Comparison of ENCODE assay signal across 8 cellular contexts in the genomic region with DNA sequence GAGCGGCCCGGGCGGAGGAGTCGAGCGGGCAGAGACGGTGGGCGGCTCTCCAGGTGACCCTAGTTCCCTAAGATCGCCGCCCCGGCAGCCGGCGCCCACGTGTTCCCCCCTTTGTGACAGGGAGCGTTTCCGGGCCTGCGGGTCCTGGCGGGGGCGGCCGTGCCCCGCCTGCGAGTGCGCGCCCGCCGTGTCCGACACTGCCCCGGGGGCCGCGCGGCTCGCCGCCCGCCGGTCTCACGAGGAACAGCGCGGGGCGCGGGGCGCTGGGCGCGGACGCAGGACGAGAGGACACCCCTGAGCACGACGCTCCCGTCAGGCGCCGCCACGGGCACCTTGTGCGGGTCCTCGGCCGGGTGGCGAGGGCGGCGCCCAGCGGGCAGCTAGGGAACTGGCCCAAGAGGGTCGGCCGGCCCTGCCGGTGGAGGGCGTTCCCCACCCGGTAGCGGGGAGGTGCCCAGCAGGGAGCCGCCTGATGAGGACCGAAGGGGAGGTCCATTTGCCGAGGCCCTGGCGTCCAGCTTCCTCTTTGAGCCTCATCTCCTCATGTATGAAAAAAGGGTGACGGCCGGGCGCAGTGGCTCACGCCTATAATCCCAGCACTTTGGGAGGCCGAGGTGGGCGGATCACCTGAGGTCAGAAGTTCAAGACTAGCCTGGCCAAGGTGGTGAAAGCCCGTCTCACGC. TPM values are rescaled to one million over a fixed set of nuclear protein-coding genes. Genes with fewer than 3 reads are reported as not detected.
A peak's percentile ranks its signal among the peaks of the same experiment; 100 is the strongest.
DNase-seq lines count a peak whose midpoint lies in the region; ATAC-seq and TF ChIP-seq lines count a peak whose summit lies in the region.

TSS of gene VARS1 (minus strand) at position 137 of the 683 bp plus-strand sequence. CDS start 535 bp downstream, outside the sequence.

- ATAC-seq in HG03457 (IDR thresholded peaks at IDR 0.05; ENCODE audit: unreplicated experiment) (peak; percentile 58), right lobe of liver (peak; percentile 96 to 98 (median 97))

- peak within 1 kb of the TSS; percentile 92 to 99 (median 94) for H3K27ac ChIP-seq in right lobe of liver

- peak; percentile 82 to 96 (median 87) for TF ChIP-seq CTCF in right lobe of liver (IDR thresholded peaks at IDR 0.05)

- WGBS in right lobe of liver (ENCODE audit: insufficient coverage, low coverage, low lambda C conversion rate, missing lambda C conversion rate): 0% methylated on average over 11 of the region's 75 CpGs

- H3K4me3 ChIP-seq in right lobe of liver: peak within 1 kb of the TSS; percentile 80 to 97 (median 90)

- peaks cover 0 to 16% (median 4%) of the 10 kb centered on the region in 4 donors for H3K4me1 ChIP-seq in right lobe of liver

- peak; percentile 68 for TF ChIP-seq POLR2A in GM19193 (IDR thresholded peaks at IDR 0.05; ENCODE audit: extremely low read depth, insufficient read depth, insufficient read length)
- peak; percentile 79 for TF ChIP-seq POLR2A in right lobe of liver (IDR thresholded peaks at IDR 0.05)

- H3K27me3 ChIP-seq in right lobe of liver: no peaks in the 10 kb centered on the region

- no peaks in the 10 kb centered on the region for H3K9me3 ChIP-seq in right lobe of liver

- intact Hi-C loops in right lobe of liver (cut with DNase I): no loop called here

- DNase-seq in AG20443 (ENCODE audit: low spot score): peak; percentile 97
- peak; percentile 96 for DNase-seq in NCI-H69 (lab: John Stamatoyannopoulos, UW)
- peak; percentile 69 to 72 for DNase-seq in activated CD4-positive, alpha-beta T cell treated with anti-CD3 and anti-CD28 coated beads, Interleukin-2, amount 50 U/mL, for 24 hours (ENCODE audit: low read depth in 1 of 2, low spot score in 1 of 2)
- peak; percentile 94 for DNase-seq in dermis blood vessel endothelial cell
- peak; percentile 96 to 97 (median 96) for DNase-seq in right lobe of liver
- peak; percentile 76 to 82 for DNase-seq in stimulated activated CD4-positive, alpha-beta T cell treated with anti-CD3 and anti-CD28 coated beads, Interleukin-4, amount 100 ng/mL, for 4 hours

- H3K36me3 ChIP-seq in right lobe of liver: no peaks in the 10 kb centered on the region

RNA-seq across cellular contexts. Expression of gene VARS1, which starts in this region (rescaled TPM):
- total RNA-seq in dermis blood vessel endothelial cell: 39.7 and 116 TPM in 2 replicates
- 10 to 100 TPM; 31.0 to 58.1 (median 41.0) TPM for total RNA-seq in right lobe of liver

Comparison
In these comparisons a context has a peak if more than half of its experiments do, and no peak if none do; other contexts are left out.
1. Peak in every context shown above with its lines: DNase-seq, ATAC-seq, H3K4me3 ChIP-seq and H3K27ac ChIP-seq.